ENCODE assay signal across 8 cellular contexts in genomic region chr1:21587602-21587953, GRCh38.
"Had no signal": no experiment of that assay in that cellular context is flagged by ENCODE, and none has a peak within 500 bp of the region (broad histone marks: within the 10 kb centered on the region; RNA-seq: fewer than 3 reads in every experiment).

No MANE protein-coding gene starts in this region.

- H3K27me3 ChIP-seq: hepatocyte, pancreas had no signal

- H3K27ac ChIP-seq: hepatocyte, pancreas, skin epidermis, transverse colon had no signal

- H3K36me3 ChIP-seq: pancreas, transverse colon had no signal

- H3K4me2 ChIP-seq: hepatocyte had no signal

- H3K4me3 ChIP-seq: hepatocyte, pancreas, skin epidermis, transverse colon had no signal

- H2AFZ ChIP-seq: hepatocyte had no signal

- H3K9me3 ChIP-seq: pancreas, transverse colon had no signal

- DNase-seq: activated CD4-positive, alpha-beta T cell treated with anti-CD3 and anti-CD28 coated beads, Interleukin-2, amount 50 U/mL, for 4 hours; activated CD8-positive, alpha-beta memory T cell treated with anti-CD3 and anti-CD28 coated beads, Interleukin-2, amount 10 ng/mL, durations not matched to agents 7 days and 5 days; activated effector memory CD4-positive, alpha-beta T cell treated with Interleukin-2 at 50 U/mL for 16 hours; activated T-cell treated with anti-CD3 and anti-CD28 coated beads, Interleukin-2, amount 50 U/mL, for 24 hours had no signal

- H3K79me2 ChIP-seq: hepatocyte had no signal
